ENCODE assay signal across 5 cellular contexts in the genomic region with DNA sequence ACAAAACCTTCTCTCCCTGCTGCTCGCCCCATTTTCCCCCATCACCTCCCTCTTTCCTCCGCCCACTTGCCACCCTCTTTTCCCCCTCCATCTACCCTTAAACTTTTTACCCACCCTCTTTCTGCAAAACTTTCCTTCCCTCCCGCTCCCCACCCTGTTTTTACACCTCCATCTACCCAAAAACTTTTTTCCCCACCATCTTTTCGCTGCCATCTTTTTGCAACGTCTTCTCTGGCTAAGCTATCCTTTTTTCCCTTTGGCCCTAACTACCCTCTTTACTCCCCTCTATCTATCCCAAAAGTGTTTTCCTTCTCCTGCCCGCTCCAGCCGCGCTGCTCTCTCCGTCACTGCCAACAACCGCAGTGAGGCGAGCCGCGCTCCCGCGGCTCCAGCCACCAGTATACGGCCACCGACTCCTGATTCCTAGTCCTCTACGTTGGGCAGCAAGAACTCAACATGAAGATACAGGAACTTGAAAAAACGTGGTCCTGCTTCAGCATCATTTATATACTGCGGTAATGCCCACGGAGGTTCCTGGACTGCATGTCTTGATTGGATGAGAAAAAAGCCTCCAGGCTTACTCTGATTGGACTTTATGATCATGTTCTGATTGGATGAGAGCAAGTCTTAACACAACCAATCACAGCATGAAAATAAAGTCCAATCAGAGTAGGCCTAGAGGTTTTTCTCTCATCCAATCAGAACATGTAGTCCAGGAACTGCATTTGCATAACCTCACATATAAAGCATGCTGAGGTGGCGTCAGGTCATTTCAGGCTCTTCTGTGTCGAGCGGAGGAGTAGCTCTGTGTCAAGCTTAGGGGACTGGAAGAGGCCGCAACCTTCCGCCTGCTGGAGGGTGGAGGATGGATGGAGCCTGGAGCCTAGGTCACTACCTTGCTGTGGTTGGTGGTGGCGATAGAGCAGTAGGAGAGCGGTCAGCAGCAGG.
DNase-seq lines count a peak whose midpoint lies in the region; ATAC-seq, FAIRE-seq and TF ChIP-seq lines count a peak whose summit lies in the region.
"Not testable (repeated sequence)": the region's sequence is repeated elsewhere in the genome, so short reads cannot be mapped to it uniquely, and the experiment has no call there.

No MANE protein-coding gene starts in this region.

- not testable (repeated sequence) for TF ChIP-seq RAD21 in K562 (CRISPR knock-in tag; conservative IDR thresholded peaks at IDR 0.05 in 1 of 2, IDR thresholded peaks at IDR 0.05 in 1 of 2)

- H4K8ac ChIP-seq in trophoblast cell (ENCODE audit: low read depth, low read length), result not testable (repeated sequence)

- not testable (repeated sequence) for H4K91ac ChIP-seq in trophoblast cell (ENCODE audit: low read depth, low read length)

- not testable (repeated sequence) for TF ChIP-seq CTCF in K562 (IDR thresholded peaks at IDR 0.05 in 2 of 3, conservative IDR thresholded peaks at IDR 0.05 in 1 of 3; ENCODE audit: insufficient read depth in 2 of 3, low read depth in 1 of 3, low read length in 3 of 3); endothelial cell (IDR thresholded peaks at IDR 0.05; ENCODE audit: unreplicated experiment)

- not testable (repeated sequence) for H3K23ac ChIP-seq in trophoblast cell (ENCODE audit: low read length)

- not testable (repeated sequence) for H3K36me3 ChIP-seq in K562 (ENCODE audit: control insufficient read depth, insufficient read depth, low read length); trophoblast cell (ENCODE audit: control insufficient read depth in 1 of 2, insufficient read depth in 2 of 2, low read length in 2 of 2)

- not testable (repeated sequence) for H4K12ac ChIP-seq in trophoblast cell (ENCODE audit: low read depth, low read length)

- intact Hi-C loops in K562 (cut with micrococcal nuclease), result not testable (repeated sequence)

- H3K27ac ChIP-seq in K562 (ENCODE audit: extremely low read depth, low read depth, low read length), result peak overlapping the region; percentile 94
- H3K27ac ChIP-seq in trophoblast cell (ENCODE audit: low read depth, low read length), result not testable (repeated sequence)

- H3K9me3 Mint-ChIP-seq in endothelial cell (ENCODE audit: unreplicated experiment), result peaks cover 23% of the 10 kb centered on the region

- H2BK120ac ChIP-seq in trophoblast cell (ENCODE audit: insufficient read depth, low read length, poor library complexity), result not testable (repeated sequence)

- in situ Hi-C loops in K562 (cut with MboI), result loop anchor here (5.0 kb wide), 1 partner anchor 475 kb away; no protein-coding TSS in a partner anchor

- not testable (repeated sequence) for H3K79me1 ChIP-seq in trophoblast cell (ENCODE audit: low read length)

- peaks cover 38% of the 10 kb centered on the region for H3K79me2 ChIP-seq in K562 (ENCODE audit: control insufficient read depth, insufficient read depth, low read length)
- H3K79me2 ChIP-seq in trophoblast cell (ENCODE audit: control insufficient read depth, insufficient read depth, low read length, poor library complexity), result not testable (repeated sequence)

- H2AK5ac ChIP-seq in trophoblast cell (ENCODE audit: low read length), result not testable (repeated sequence)

- H3K9me1 ChIP-seq in K562 (ENCODE audit: control insufficient read depth, insufficient read depth, low read length), result not testable (repeated sequence)

- peak overlapping the region; percentile 85 to 88 for H3K9ac ChIP-seq in K562 (ENCODE audit: insufficient read depth in 1 of 2, low read depth in 2 of 2, low read length in 2 of 2)
- not testable (repeated sequence) for H3K9ac ChIP-seq in trophoblast cell (ENCODE audit: low read length)

- POLR2A ChIA-PET in K562 (lab: Yijun Ruan, JAX), result interaction anchor here (0.8 to 1.2 kb wide), 2 partner anchors 19 to 68 kb away, joined by 3 to 4 read pairs; no protein-coding TSS in a partner anchor

- not testable (repeated sequence) for H3K9me3 ChIP-seq in K562 (replicated peaks; ENCODE audit: control insufficient read depth, insufficient read depth, low read depth, low read length)
- H3K9me3 ChIP-seq in trophoblast cell (ENCODE audit: insufficient read depth, low read depth, low read length), result peaks cover 14% of the 10 kb centered on the region

- H4K20me1 ChIP-seq in K562 (replicated peaks; ENCODE audit: control insufficient read depth, insufficient read depth, low read length), result not testable (repeated sequence)

- H3K14ac ChIP-seq in trophoblast cell (ENCODE audit: low read length), result not testable (repeated sequence)

- H2BK5ac ChIP-seq in trophoblast cell (ENCODE audit: low read depth, low read length, poor library complexity), result not testable (repeated sequence)

- H3K4me1 ChIP-seq in K562 (replicated peaks in 1 of 2; ENCODE audit: control insufficient read depth in 2 of 2, insufficient read depth in 2 of 2, low read length in 2 of 2); trophoblast cell (ENCODE audit: control insufficient read depth in 1 of 2, insufficient read depth in 2 of 2, low read length in 2 of 2): not testable (repeated sequence)

- ATAC-seq in K562, result peak; percentile 88

- H3K27ac Mint-ChIP-seq in endothelial cell (ENCODE audit: unreplicated experiment), result not testable (repeated sequence)

- H3K4me2 ChIP-seq in K562 (ENCODE audit: insufficient read depth, low read length), result peak overlapping the region; percentile 78
- H3K4me2 ChIP-seq in trophoblast cell (ENCODE audit: low read length), result not testable (repeated sequence)

- H3K18ac ChIP-seq in trophoblast cell (ENCODE audit: low read length), result not testable (repeated sequence)

- not testable (repeated sequence) for H3K4me1 Mint-ChIP-seq in endothelial cell (ENCODE audit: unreplicated experiment)

- BruUV-seq in K562 (replicated peaks; lab: Mats Ljungman, UMichigan), result not testable (repeated sequence)

- 0 out of 2 replicates have a peak overlapping the region, but pooled peaks have one; percentile 45 for H2AFZ ChIP-seq in K562 (ENCODE audit: low read depth, low read length)
- not testable (repeated sequence) for H2AFZ ChIP-seq in trophoblast cell (ENCODE audit: insufficient read depth, low read length, poor library complexity)

- H3K36me3 Mint-ChIP-seq in endothelial cell (ENCODE audit: low read depth, unreplicated experiment), result not testable (repeated sequence)

- H3K27me3 ChIP-seq in K562 (ENCODE audit: control insufficient read depth in 2 of 2, insufficient read depth in 2 of 2, low read length in 2 of 2); trophoblast cell (ENCODE audit: insufficient read depth, low read length): not testable (repeated sequence)

- peaks cover 12% of the 10 kb centered on the region for H3K27me3 Mint-ChIP-seq in endothelial cell (ENCODE audit: unreplicated experiment)

- not testable (repeated sequence) for TF ChIP-seq EP300 in K562 (IDR thresholded peaks at IDR 0.05; ENCODE audit: low read length)

- DNase-seq in H4 (ENCODE audit: low spot score) (peak; percentile 85), K562 (ENCODE audit: extremely low read depth in 1 of 4, low spot score in 3 of 4) (peak in 3 of 4 experiments; percentile 13 to 80 (median 20)), urothelium cell line (ENCODE audit: low spot score) (peak; percentile 56)
- not testable (repeated sequence) for DNase-seq in endothelial cell (ENCODE audit: low spot score); trophoblast cell

- not testable (repeated sequence) for H2BK12ac ChIP-seq in trophoblast cell (ENCODE audit: low read length)

- not testable (repeated sequence) for FAIRE-seq in K562 (lab: Jason Lieb, UNC); urothelium cell line (lab: Jason Lieb, UNC)

- CTCF ChIA-PET in K562 (lab: Yijun Ruan, JAX; ENCODE audit: low intra/inter-chr PET ratio), result not testable (repeated sequence)

- TF ChIP-seq POLR2A in K562 (conservative IDR thresholded peaks at IDR 0.05), result peak; percentile 93

- H3K4me3 Mint-ChIP-seq in endothelial cell (ENCODE audit: unreplicated experiment), result peak overlapping the region; percentile 33

- WGBS in K562 (ENCODE audit: insufficient coverage, low coverage, missing lambda C conversion rate), result 13% methylated on average over 20 of the region's 28 CpGs
- WGBS in trophoblast cell (ENCODE audit: extremely low coverage, insufficient coverage, insufficient read length), result 100% methylated on average over 3 of the region's 28 CpGs

- H3K4ac ChIP-seq in trophoblast cell (ENCODE audit: low read depth, low read length), result not testable (repeated sequence)

- peak overlapping the region; percentile 57 for H3K4me3 ChIP-seq in K562
- H3K4me3 ChIP-seq in trophoblast cell (ENCODE audit: low read depth, low read length), result peak overlapping the region; percentile 13

TF ChIP-seq in K562, 482 proteins besides CTCF, POLR2A, EP300 and RAD21 (continues in another document):
- TF ChIP-seq ATF1 (CRISPR knock-in tag; IDR thresholded peaks at IDR 0.05), result not testable (repeated sequence)
- TF ChIP-seq ATF1 (tag; IDR thresholded peaks at IDR 0.05), result peak; percentile 20; the same call in 1 of the 2 replicates
- TF ChIP-seq, protein P1, sequence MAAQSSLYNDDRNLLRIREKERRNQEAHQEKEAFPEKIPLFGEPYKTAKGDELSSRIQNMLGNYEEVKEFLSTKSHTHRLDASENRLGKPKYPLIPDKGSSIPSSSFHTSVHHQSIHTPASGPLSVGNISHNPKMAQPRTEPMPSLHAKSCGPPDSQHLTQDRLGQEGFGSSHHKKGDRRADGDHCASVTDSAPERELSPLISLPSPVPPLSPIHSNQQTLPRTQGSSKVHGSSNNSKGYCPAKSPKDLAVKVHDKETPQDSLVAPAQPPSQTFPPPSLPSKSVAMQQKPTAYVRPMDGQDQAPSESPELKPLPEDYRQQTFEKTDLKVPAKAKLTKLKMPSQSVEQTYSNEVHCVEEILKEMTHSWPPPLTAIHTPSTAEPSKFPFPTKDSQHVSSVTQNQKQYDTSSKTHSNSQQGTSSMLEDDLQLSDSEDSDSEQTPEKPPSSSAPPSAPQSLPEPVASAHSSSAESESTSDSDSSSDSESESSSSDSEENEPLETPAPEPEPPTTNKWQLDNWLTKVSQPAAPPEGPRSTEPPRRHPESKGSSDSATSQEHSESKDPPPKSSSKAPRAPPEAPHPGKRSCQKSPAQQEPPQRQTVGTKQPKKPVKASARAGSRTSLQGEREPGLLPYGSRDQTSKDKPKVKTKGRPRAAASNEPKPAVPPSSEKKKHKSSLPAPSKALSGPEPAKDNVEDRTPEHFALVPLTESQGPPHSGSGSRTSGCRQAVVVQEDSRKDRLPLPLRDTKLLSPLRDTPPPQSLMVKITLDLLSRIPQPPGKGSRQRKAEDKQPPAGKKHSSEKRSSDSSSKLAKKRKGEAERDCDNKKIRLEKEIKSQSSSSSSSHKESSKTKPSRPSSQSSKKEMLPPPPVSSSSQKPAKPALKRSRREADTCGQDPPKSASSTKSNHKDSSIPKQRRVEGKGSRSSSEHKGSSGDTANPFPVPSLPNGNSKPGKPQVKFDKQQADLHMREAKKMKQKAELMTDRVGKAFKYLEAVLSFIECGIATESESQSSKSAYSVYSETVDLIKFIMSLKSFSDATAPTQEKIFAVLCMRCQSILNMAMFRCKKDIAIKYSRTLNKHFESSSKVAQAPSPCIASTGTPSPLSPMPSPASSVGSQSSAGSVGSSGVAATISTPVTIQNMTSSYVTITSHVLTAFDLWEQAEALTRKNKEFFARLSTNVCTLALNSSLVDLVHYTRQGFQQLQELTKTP (IDR thresholded peaks at IDR 0.05; ENCODE audit: low read depth in 1 of 2, partially characterized antibody in 2 of 2), result peak in 1 of 2 experiments; percentile 26
